8 cellular contexts compared by ENCODE assay signal in genomic region chr19:47225746-47226425, GRCh38. TPM values are rescaled to one million over a fixed set of nuclear protein-coding genes. Genes with fewer than 3 reads are reported as not detected.
DNase-seq lines count a peak whose midpoint lies in the region; FAIRE-seq and TF ChIP-seq lines count a peak whose summit lies in the region.

No MANE protein-coding gene starts in this region.

- WGBS in hepatocyte (ENCODE audit: low lambda C conversion rate, missing lambda C conversion rate), result 11% methylated on average over 15 of the region's 59 CpGs

- H3K27me3 ChIP-seq in astrocyte (ENCODE audit: insufficient read depth, low read length), result no peaks in the 10 kb centered on the region
- H3K27me3 ChIP-seq in hepatocyte, result no peaks in the 10 kb centered on the region
- H3K27me3 ChIP-seq in uterus, result no peaks in the 10 kb centered on the region

- H3K27ac ChIP-seq in astrocyte (ENCODE audit: low read depth, low read length), result peak overlapping the region; percentile 91
- H3K27ac ChIP-seq in hepatocyte, result peak overlapping the region; percentile 99
- peak overlapping the region; percentile 98 to 99 for H3K27ac ChIP-seq in uterus

- H3K4me3 ChIP-seq in HFF-Myc (replicated peaks; ENCODE audit: low read depth, low read length), result peak overlapping the region; percentile 100
- H3K4me3 ChIP-seq in astrocyte (ENCODE audit: insufficient read depth, low read depth, low read length), result no peak overlapping the region
- peak overlapping the region; percentile 23 for H3K4me3 ChIP-seq in hepatocyte
- H3K4me3 ChIP-seq in uterus, result peak overlapping the region; percentile 34 to 100

- DNase-seq in HFF-Myc (ENCODE audit: extremely low read depth, low read depth) (no peak), NCI-H146 (lab: John Stamatoyannopoulos, UW) (peak; percentile 91), T-helper 22 cell (ENCODE audit: low read depth) (peak; percentile 76), astrocyte (ENCODE audit: low read depth) (peak; percentile 71), hepatocyte (ENCODE audit: low spot score) (peak; percentile 97), renal cortical epithelial cell (ENCODE audit: low read depth) (peak; percentile 59), uterus (peak; percentile 89 to 92)

- no peak for FAIRE-seq in astrocyte (lab: Jason Lieb, UNC)

- H3K9me3 Mint-ChIP-seq in astrocyte (ENCODE audit: unreplicated experiment), result no peaks in the 10 kb centered on the region

- H3K4me1 ChIP-seq in ES-I3 (ENCODE audit: insufficient read depth, low read length) (peaks cover 4% of the 10 kb centered on the region), astrocyte (ENCODE audit: insufficient read depth, low read length) (peaks cover 40% of the 10 kb centered on the region), hepatocyte (ENCODE audit: insufficient read depth) (peaks cover 25% of the 10 kb centered on the region), uterus (no peaks in the 10 kb centered on the region)

- peaks cover 4% of the 10 kb centered on the region for H3K36me3 Mint-ChIP-seq in astrocyte (ENCODE audit: low read depth, unreplicated experiment)

- peaks cover 6% of the 10 kb centered on the region for H3K4me1 Mint-ChIP-seq in astrocyte (ENCODE audit: low read depth, unreplicated experiment)

- H3K4me3 Mint-ChIP-seq in astrocyte (ENCODE audit: unreplicated experiment), result peak overlapping the region; percentile 76

- peak overlapping the region; percentile 100 for H3K4me2 ChIP-seq in astrocyte (ENCODE audit: low read length)
- peak overlapping the region; percentile 98 for H3K4me2 ChIP-seq in hepatocyte

- H2AFZ ChIP-seq in astrocyte (ENCODE audit: low read depth, low read length) (no peak overlapping the region), hepatocyte (peak overlapping the region; percentile 42)

- peaks cover 9% of the 10 kb centered on the region for H3K36me3 ChIP-seq in ES-I3 (ENCODE audit: insufficient read depth, low read length)
- H3K36me3 ChIP-seq in astrocyte (ENCODE audit: insufficient read depth, low read length), result no peaks in the 10 kb centered on the region
- H3K36me3 ChIP-seq in hepatocyte (replicated peaks; ENCODE audit: insufficient read depth, low read depth), result no peaks in the 10 kb centered on the region
- H3K36me3 ChIP-seq in uterus, result no peaks in the 10 kb centered on the region

- no peaks in the 10 kb centered on the region for H3K9me2 ChIP-seq in hepatocyte (replicated peaks; ENCODE audit: insufficient read depth)

- H3K9me3 ChIP-seq in ES-I3 (ENCODE audit: control insufficient read depth, insufficient read depth, low read length) (no peaks in the 10 kb centered on the region), astrocyte (ENCODE audit: insufficient read depth, low read depth, low read length) (no peaks in the 10 kb centered on the region), hepatocyte (ENCODE audit: low read depth) (no peaks in the 10 kb centered on the region), uterus (no peaks in the 10 kb centered on the region)

- H3K9ac ChIP-seq in ES-I3 (ENCODE audit: low read depth, low read length) (peak overlapping the region; percentile 76; the same call in 1 of the 2 replicates), astrocyte (ENCODE audit: low read length) (peak overlapping the region; percentile 95)

- intact Hi-C loops in uterus (cut with DNase I; ENCODE audit: low total_unique reads), result no loop called here

- no peaks in the 10 kb centered on the region for H3K27me3 Mint-ChIP-seq in astrocyte (ENCODE audit: low read depth, unreplicated experiment)

- H3K79me2 ChIP-seq in astrocyte (ENCODE audit: insufficient read depth, low read length) (peaks cover 48% of the 10 kb centered on the region), hepatocyte (peaks cover 41% of the 10 kb centered on the region)

- H3K27ac Mint-ChIP-seq in astrocyte (ENCODE audit: unreplicated experiment), result peak overlapping the region; percentile 89

- peak; percentile 100 for TF ChIP-seq POLR2A in uterus (IDR thresholded peaks at IDR 0.05)

- TF ChIP-seq CTCF in HFF-Myc (IDR thresholded peaks at IDR 0.05; ENCODE audit: low read depth, low read length, missing control alignments), result no peak
- TF ChIP-seq CTCF in astrocyte (IDR thresholded peaks at IDR 0.05; ENCODE audit: insufficient read depth, low read depth, low read length), result no peak
- TF ChIP-seq CTCF in hepatocyte (IDR thresholded peaks at IDR 0.05; ENCODE audit: poor library complexity), result peak; percentile 28
- TF ChIP-seq CTCF in uterus (IDR thresholded peaks at IDR 0.05), result peak; percentile 14 to 75 (median 72)

- H4K20me1 ChIP-seq in astrocyte (ENCODE audit: insufficient read depth, low read length) (peaks cover 37% of the 10 kb centered on the region), hepatocyte (ENCODE audit: insufficient read depth, poor library complexity, severe bottlenecking) (peaks cover 2% of the 10 kb centered on the region)

RNA-seq across cellular contexts. Expression of gene BBC3, which starts 5.1 kb away (rescaled TPM):
- total RNA-seq in astrocyte, result 43.5 and 54.6 TPM in 2 replicates
- total RNA-seq in hepatocyte, result 8.0 and 9.9 TPM in 2 replicates
- 14.7 and 22.0 TPM in 2 replicates for polyA plus RNA-seq in hepatocyte
- total RNA-seq in renal cortical epithelial cell, result 21.1 and 29.7 TPM in 2 replicates
- 10 to 100 TPM in 1 of 4 donors, 1 to 10 TPM in 3; 3.2 to 11.1 (median 4.8) TPM for total RNA-seq in uterus

RNA-seq across cellular contexts. Expression of gene CCDC9, which starts 30.4 kb away (rescaled TPM):
- total RNA-seq in astrocyte, result 44.6 and 45.5 TPM in 2 replicates
- 5.2 and 7.9 TPM in 2 replicates for total RNA-seq in hepatocyte
- 13.0 and 19.6 TPM in 2 replicates for polyA plus RNA-seq in hepatocyte
- 4.0 and 9.8 TPM in 2 replicates for total RNA-seq in renal cortical epithelial cell
- 10 to 100 TPM in 2 of 4 donors, 1 to 10 TPM in 2; 2.6 to 45.4 (median 8.1) TPM for total RNA-seq in uterus

RNA-seq across cellular contexts. Expression of gene INAFM1, which starts 48.8 kb away (rescaled TPM):
- total RNA-seq in astrocyte (23.6 and 25.7 TPM in 2 replicates), hepatocyte (1.7 and 1.9 TPM in 2 replicates), renal cortical epithelial cell (1.4 and 1.8 TPM in 2 replicates), uterus (10 to 100 TPM in 2 of 4 donors, 1 to 10 TPM in 2; 2.8 to 39.5 (median 13.5) TPM)
- 11.9 and 13.8 TPM in 2 replicates for polyA plus RNA-seq in hepatocyte

Comparison
In these comparisons a context has a peak if more than half of its experiments do, and no peak if none do; other contexts are left out.
1. CTCF ChIP-seq: peak in hepatocyte (single experiment) and uterus (4 of 4); none in HFF-Myc (single experiment) and astrocyte (single experiment).
2. Peak in every context shown above with its lines, with median percentiles within 50 percentile points of each other: H3K27ac ChIP-seq.